Comparison of ENCODE assay signal across 8 cellular contexts in the genomic region with DNA sequence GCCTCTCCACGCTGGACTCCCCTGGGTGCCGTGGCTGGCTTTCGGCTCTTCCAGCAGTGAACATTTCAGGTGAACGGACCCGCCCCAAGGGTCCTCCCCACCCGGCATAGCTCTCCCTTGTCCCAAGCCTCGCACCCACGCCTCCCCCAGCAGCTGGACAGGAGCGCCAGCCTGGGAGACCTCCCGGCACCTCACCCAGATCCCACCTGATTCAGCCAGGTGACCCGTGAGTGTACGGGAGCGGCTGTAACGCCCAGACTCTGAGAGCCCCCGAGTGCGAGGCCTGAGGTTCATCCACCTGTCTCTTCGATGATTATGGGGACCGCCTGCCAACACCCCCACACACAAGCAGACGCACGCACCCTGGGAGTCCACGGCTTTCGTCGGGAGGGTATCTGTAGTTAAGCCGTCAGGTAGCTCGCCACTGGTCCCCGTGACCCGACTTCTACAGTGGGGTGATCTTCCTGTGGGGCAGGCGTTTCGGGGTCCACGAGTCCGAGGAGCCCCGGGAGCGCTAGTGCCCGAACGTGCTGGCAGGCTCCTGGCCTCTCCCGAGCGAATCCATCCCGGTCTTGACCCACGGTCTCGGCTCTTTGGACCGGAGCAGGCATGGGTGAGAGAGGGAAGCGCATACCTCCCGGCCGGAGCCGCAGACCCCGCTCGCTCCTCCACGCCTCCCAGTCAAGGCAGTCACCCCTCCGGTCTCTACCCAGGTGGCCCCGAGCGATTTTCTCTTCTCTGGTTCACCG. TPM values are rescaled to one million over a fixed set of nuclear protein-coding genes. Genes with fewer than 3 reads are reported as not detected.
DNase-seq lines count a peak whose midpoint lies in the region; ATAC-seq and TF ChIP-seq lines count a peak whose summit lies in the region.

No MANE protein-coding gene starts in this region.

- H3K4me2 ChIP-seq in IMR-90 (ENCODE audit: low read depth, low read length) = peak overlapping the region; percentile 87

- WGBS in IMR-90 (ENCODE audit: extremely low coverage in 2 of 2, insufficient read length in 1 of 2), 2 experiments = 4% methylated on average over 12 of the region's 52 CpGs; no CpG with 5 or more reads in 1 of the 2 experiments
- WGBS in iPS DF 6.9 (ENCODE audit: insufficient coverage, insufficient read length) = no CpG with 5 or more reads among the region's 52 CpGs

- H3K4ac ChIP-seq in IMR-90 (ENCODE audit: low read depth, low read length) = no peak overlapping the region

- in situ Hi-C loops in IMR-90 (cut with MboI; ENCODE audit: low sequenced_read_pairs) = loop anchor here (5.0 to 10.0 kb wide), 2 partner anchors 67 to 385 kb away; a partner anchor contains a TSS

- dilution Hi-C loops in IMR-90 (cut with HindIII; ENCODE audit: low sequenced_read_pairs, unreplicated experiment) = no loop called here

- H3K56ac ChIP-seq in IMR-90 (ENCODE audit: extremely low read depth, insufficient read depth, low read length) = no peak overlapping the region

- H3K14ac ChIP-seq in IMR-90 (replicated peaks; ENCODE audit: low read depth, low read length) = no peak overlapping the region

- no TSS peak for BruUV-seq in IMR-90 (replicated peaks; lab: Mats Ljungman, UMichigan)

- H3K4me3 ChIP-seq in IMR-90 (ENCODE audit: insufficient read depth, low read depth, low read length) (peak overlapping the region; percentile 65), iPS DF 6.9 (ENCODE audit: low read length) (peak overlapping the region; percentile 78; the same call in 1 of the 2 replicates)

- H2BK15ac ChIP-seq in IMR-90 (ENCODE audit: low read depth, low read length) = no peak overlapping the region

- H3K23ac ChIP-seq in IMR-90 (ENCODE audit: low read depth, low read length) = no peak overlapping the region

- CTCF ChIA-PET in IMR-90 (lab: Yijun Ruan, JAX) = interaction anchor here (1.0 to 2.5 kb wide), 2 partner anchors 17 to 91 kb away, joined by 3 to 10 read pairs; no protein-coding TSS in a partner anchor

- no peak overlapping the region for H4K5ac ChIP-seq in IMR-90 (ENCODE audit: low read depth, low read length)

- no peak overlapping the region for H2BK120ac ChIP-seq in IMR-90 (ENCODE audit: low read depth, low read length)

- peak overlapping the region; percentile 99 for H2AFZ ChIP-seq in IMR-90 (replicated peaks; ENCODE audit: low read length, poor library complexity)

- H3K27me3 ChIP-seq in IMR-90 (ENCODE audit: control insufficient read depth, insufficient read depth, low read length) (no peaks in the 10 kb centered on the region), iPS DF 6.9 (ENCODE audit: control insufficient read depth, insufficient read depth, low read length) (peaks cover 17% of the 10 kb centered on the region)

- peaks cover 2 to 10% of the 10 kb centered on the region in 2 donors for H3K36me3 Mint-ChIP-seq in activated T-cell treated with anti-CD3 and anti-CD28 coated beads, Interleukin-2, amount 50 U/mL, for 72 hours (ENCODE audit: insufficient read depth in 2 of 2)

- no peak overlapping the region for H4K8ac ChIP-seq in IMR-90 (ENCODE audit: low read depth in 2 of 2, low read length in 2 of 2)

- H3K9me1 ChIP-seq in IMR-90 (ENCODE audit: insufficient read depth, low read length) = peaks cover 5% of the 10 kb centered on the region

- intact Hi-C loops in IMR-90 (cut with micrococcal nuclease) = loop anchor here (5.0 kb wide), 1 partner anchor 72 kb away; a partner anchor contains a TSS

- no peaks in the 10 kb centered on the region for H3K9me3 Mint-ChIP-seq in activated T-cell treated with anti-CD3 and anti-CD28 coated beads, Interleukin-2, amount 50 U/mL, for 72 hours

- no peak for ATAC-seq in IMR-90 (ENCODE audit: low read depth)
- ATAC-seq in activated T-cell treated with anti-CD3 and anti-CD28 coated beads, Interleukin-2, amount 50 U/mL, for 72 hours (replicated peaks in 1 of 2) = peak in 1 of 2 donors; percentile 2

- H2BK20ac ChIP-seq in IMR-90 (ENCODE audit: low read depth, low read length) = no peak overlapping the region

- peak overlapping the region; percentile 98 to 100 for H3K4me3 Mint-ChIP-seq in activated T-cell treated with anti-CD3 and anti-CD28 coated beads, Interleukin-2, amount 50 U/mL, for 72 hours

- H2BK5ac ChIP-seq in IMR-90 (ENCODE audit: low read depth, low read length, poor library complexity, severe bottlenecking) = no peak overlapping the region

- no peaks in the 10 kb centered on the region for H3K36me3 ChIP-seq in IMR-90 (ENCODE audit: control insufficient read depth, insufficient read depth, low read length)
- H3K36me3 ChIP-seq in iPS DF 6.9 (ENCODE audit: control insufficient read depth, insufficient read depth, low read length) = no peaks in the 10 kb centered on the region

- DNase-seq in IMR-90 (no peak), iPS DF 6.9 (ENCODE audit: low read depth, low spot score) (no peak), DMS 273 treated with DMSO at 0.1 percent for 48 hours (lab: John Stamatoyannopoulos, UW) (no peak), 8988T (no peak), HuH-7.5 (ENCODE audit: low spot score) (no peak), NCI-H82 treated with DMSO at 0.1 percent for 48 hours (lab: John Stamatoyannopoulos, UW; ENCODE audit: unreplicated experiment) (no peak)
- peak; percentile 43 to 52 for DNase-seq in activated T-cell treated with anti-CD3 and anti-CD28 coated beads, Interleukin-2, amount 50 U/mL, for 72 hours
- peak; percentile 43 for DNase-seq in stimulated activated CD4-positive, alpha-beta T cell treated with anti-CD3 and anti-CD28 coated beads, Interleukin-4, amount 100 ng/mL, for 24 hours

- no peak overlapping the region for H4K91ac ChIP-seq in IMR-90 (ENCODE audit: insufficient read depth, low read depth, low read length)

- no peak for TF ChIP-seq POLR2A in IMR-90 (IDR thresholded peaks at IDR 0.05; ENCODE audit: low read depth, low read length)

- H3K27ac ChIP-seq in IMR-90 (ENCODE audit: insufficient read depth, low read length) (no peak overlapping the region), iPS DF 6.9 (ENCODE audit: low read length) (no peak overlapping the region)

- no peak for TF ChIP-seq CTCF in IMR-90 (conservative IDR thresholded peaks at IDR 0.05; ENCODE audit: low read depth, low read length)

- H3K9ac ChIP-seq in IMR-90 (ENCODE audit: low read depth, low read length) = peak overlapping the region; percentile 10

- no peak overlapping the region for H2AK5ac ChIP-seq in IMR-90 (ENCODE audit: low read depth, low read length)

- H3K27me3 Mint-ChIP-seq in activated T-cell treated with anti-CD3 and anti-CD28 coated beads, Interleukin-2, amount 50 U/mL, for 72 hours (ENCODE audit: low read depth) = no peaks in the 10 kb centered on the region

- peak overlapping the region; percentile 81 for H2AK9ac ChIP-seq in IMR-90 (replicated peaks; ENCODE audit: low read depth, low read length, poor library complexity)

- POLR2A ChIA-PET in IMR-90 (lab: Charles Lee; ENCODE audit: unreplicated experiment) = no interaction called here

- peaks cover 51% of the 10 kb centered on the region for H3K4me1 Mint-ChIP-seq in activated T-cell treated with anti-CD3 and anti-CD28 coated beads, Interleukin-2, amount 50 U/mL, for 72 hours (ENCODE audit: low read depth)

- no peak for TF ChIP-seq RAD21 in IMR-90 (IDR thresholded peaks at IDR 0.05; ENCODE audit: low read length)

- H3K79me1 ChIP-seq in IMR-90 (ENCODE audit: low read depth in 1 of 2, low read length in 2 of 2) = peaks cover 10 to 11% of the 10 kb centered on the region in 2 experiments; a peak in 3 of 4 replicates

- no peak overlapping the region for H3K18ac ChIP-seq in IMR-90 (ENCODE audit: low read depth, low read length)

- peaks cover 12% of the 10 kb centered on the region for H4K20me1 ChIP-seq in IMR-90 (ENCODE audit: insufficient read depth, low read length)

- peaks cover 4% of the 10 kb centered on the region for H3K4me1 ChIP-seq in IMR-90 (ENCODE audit: control insufficient read depth, insufficient read depth, low read length)
- peaks cover 3% of the 10 kb centered on the region; the same call in 1 of the 2 replicates for H3K4me1 ChIP-seq in iPS DF 6.9 (ENCODE audit: control insufficient read depth, insufficient read depth, low read length)

- H3K9me3 ChIP-seq in IMR-90 (ENCODE audit: control insufficient read depth, insufficient read depth, low read length) (no peaks in the 10 kb centered on the region), iPS DF 6.9 (ENCODE audit: control insufficient read depth, insufficient read depth, low read length) (no peaks in the 10 kb centered on the region; the same call in 1 of the 2 replicates)

- peak overlapping the region; percentile 100 for H3K27ac Mint-ChIP-seq in activated T-cell treated with anti-CD3 and anti-CD28 coated beads, Interleukin-2, amount 50 U/mL, for 72 hours

RNA-seq across cellular contexts. Expression of a gene that starts 14.9 kb away (rescaled TPM):
- 0.54 and 0.83 TPM in 2 replicates for total RNA-seq in IMR-90 (2012; rRNA removed)
- 1.0 and 1.3 TPM in 2 replicates for polyA plus RNA-seq in IMR-90 (2012; rRNA removed)
- 1.6 and 1.8 TPM in 2 replicates for polyA plus RNA-seq in IMR-90 (2012; cell fraction: cytosol; rRNA removed)
- 0.76 and 1.6 TPM in 2 replicates for polyA plus RNA-seq in IMR-90 (2012; cell fraction: nucleus; rRNA removed; ENCODE audit: low replicate concordance)
- 1 to 10 TPM; 2.4 to 2.9 TPM for total RNA-seq in activated T-cell treated with anti-CD3 and anti-CD28 coated beads, Interleukin-2, amount 50 U/mL, for 72 hours

RNA-seq across cellular contexts. Expression of a gene that starts 32.9 kb away (rescaled TPM):
- 5.9 and 6.9 TPM in 2 replicates for total RNA-seq in IMR-90 (2012; rRNA removed)
- 15.7 and 16.9 TPM in 2 replicates for polyA plus RNA-seq in IMR-90 (2012; rRNA removed)
- 9.6 and 12.6 TPM in 2 replicates for polyA plus RNA-seq in IMR-90 (2012; cell fraction: cytosol; rRNA removed)
- 63.1 and 67.0 TPM in 2 replicates for polyA plus RNA-seq in IMR-90 (2012; cell fraction: nucleus; rRNA removed; ENCODE audit: low replicate concordance)
- 10 to 100 TPM; 42.1 to 52.1 TPM for total RNA-seq in activated T-cell treated with anti-CD3 and anti-CD28 coated beads, Interleukin-2, amount 50 U/mL, for 72 hours

RNA-seq across cellular contexts. Expression of a gene that starts 42.8 kb away (rescaled TPM):
- not detected in 2 replicates for total RNA-seq in IMR-90 (2012; rRNA removed)
- polyA plus RNA-seq in IMR-90 (2012; rRNA removed) = not detected in 2 replicates
- polyA plus RNA-seq in IMR-90 (2012; cell fraction: cytosol; rRNA removed) = not detected in 2 replicates
- polyA plus RNA-seq in IMR-90 (2012; cell fraction: nucleus; rRNA removed; ENCODE audit: low replicate concordance) = not detected in 2 replicates
- not detected for total RNA-seq in activated T-cell treated with anti-CD3 and anti-CD28 coated beads, Interleukin-2, amount 50 U/mL, for 72 hours

RNA-seq across cellular contexts. Expression of a gene that starts 53.6 kb away (rescaled TPM):
- total RNA-seq in IMR-90 (2012; rRNA removed) = 5,432 and 9,350 TPM in 2 replicates
- polyA plus RNA-seq in IMR-90 (2012; rRNA removed) = 4,263 and 4,589 TPM in 2 replicates
- polyA plus RNA-seq in IMR-90 (2012; cell fraction: cytosol; rRNA removed) = 5,168 and 5,845 TPM in 2 replicates
- polyA plus RNA-seq in IMR-90 (2012; cell fraction: nucleus; rRNA removed; ENCODE audit: low replicate concordance) = 1,327 and 2,272 TPM in 2 replicates
- 1,000 to 10,000 TPM; 3,606 to 3,662 TPM for total RNA-seq in activated T-cell treated with anti-CD3 and anti-CD28 coated beads, Interleukin-2, amount 50 U/mL, for 72 hours

RNA-seq across cellular contexts. Expression of a gene that starts 59.2 kb away (rescaled TPM):
- not detected in 2 replicates for total RNA-seq in IMR-90 (2012; rRNA removed)
- not detected in 2 replicates for polyA plus RNA-seq in IMR-90 (2012; rRNA removed)
- not detected in 2 replicates for polyA plus RNA-seq in IMR-90 (2012; cell fraction: cytosol; rRNA removed)
- not detected in 2 replicates for polyA plus RNA-seq in IMR-90 (2012; cell fraction: nucleus; rRNA removed; ENCODE audit: low replicate concordance)
- not detected for total RNA-seq in activated T-cell treated with anti-CD3 and anti-CD28 coated beads, Interleukin-2, amount 50 U/mL, for 72 hours

Comparison
In these comparisons a context has a peak if more than half of its experiments do, and no peak if none do; other contexts are left out.
1. DNase-seq: peak in activated T-cell treated with anti-CD3 and anti-CD28 coated beads, Interleukin-2, amount 50 U/mL, for 72 hours (2 of 2) and stimulated activated CD4-positive, alpha-beta T cell treated with anti-CD3 and anti-CD28 coated beads, Interleukin-4, amount 100 ng/mL, for 24 hours (single experiment); none in IMR-90 (single experiment), iPS DF 6.9 (single experiment), DMS 273 treated with DMSO at 0.1 percent for 48 hours (single experiment), 8988T (single experiment), HuH-7.5 (single experiment) and NCI-H82 treated with DMSO at 0.1 percent for 48 hours (single experiment).